ENCODE assay signal across 8 cellular contexts in genomic region chr1:8903908-8904650, GRCh38. TPM values are rescaled to one million over a fixed set of nuclear protein-coding genes. Genes with fewer than 3 reads are reported as not detected.
DNase-seq lines count a peak whose midpoint lies in the region; ATAC-seq and TF ChIP-seq lines count a peak whose summit lies in the region.

No MANE protein-coding gene starts in this region.

- H3K4me3 Mint-ChIP-seq in activated naive CD4-positive, alpha-beta T cell treated with anti-CD3 and anti-CD28 coated beads, Interleukin-2, amount 10 ng/mL, durations not matched to agents 7 days and 5 days = no peak overlapping the region
- H3K4me3 Mint-ChIP-seq in activated naive CD8-positive, alpha-beta T cell treated with anti-CD3 and anti-CD28 coated beads for 36 hours = no peak overlapping the region

- H3K36me3 Mint-ChIP-seq in activated naive CD4-positive, alpha-beta T cell treated with anti-CD3 and anti-CD28 coated beads, Interleukin-2, amount 10 ng/mL, durations not matched to agents 7 days and 5 days = peaks cover 39% of the 10 kb centered on the region
- peaks cover 5 to 26% of the 10 kb centered on the region in 2 donors for H3K36me3 Mint-ChIP-seq in activated naive CD4-positive, alpha-beta T cell treated with anti-CD3 and anti-CD28 coated beads, Interleukin-2, amount 50 U/mL, for 72 hours
- H3K36me3 Mint-ChIP-seq in activated naive CD8-positive, alpha-beta T cell treated with anti-CD3 and anti-CD28 coated beads for 36 hours = peaks cover 40% of the 10 kb centered on the region

- intact Hi-C loops in upper lobe of right lung (cut with DNase I) = no loop called here

- CTCF ChIA-PET in activated naive CD4-positive, alpha-beta T cell treated with anti-CD3 and anti-CD28 coated beads, Interleukin-2, amount 10 ng/mL, durations not matched to agents 7 days and 5 days (lab: Charles Lee) = interaction anchor here (0.6 to 1.1 kb wide), 3 partner anchors 42 to 101 kb away, joined by 3 read pairs; no protein-coding TSS in a partner anchor

- in situ Hi-C loops in G401 (cut with HindIII; ENCODE audit: low sequenced_read_pairs) = no loop called here

- ATAC-seq in activated naive CD4-positive, alpha-beta T cell treated with anti-CD3 and anti-CD28 coated beads, Interleukin-2, amount 50 U/mL, for 72 hours = no peak
- ATAC-seq in upper lobe of right lung (peak; percentile 88), GM18907 (IDR thresholded peaks at IDR 0.05; ENCODE audit: unreplicated experiment) (no peak)

- no peak overlapping the region for H3K4me3 ChIP-seq in upper lobe of right lung

- peaks cover 4% of the 10 kb centered on the region for H3K27me3 Mint-ChIP-seq in activated naive CD4-positive, alpha-beta T cell treated with anti-CD3 and anti-CD28 coated beads, Interleukin-2, amount 10 ng/mL, durations not matched to agents 7 days and 5 days
- no peaks in the 10 kb centered on the region for H3K27me3 Mint-ChIP-seq in activated naive CD8-positive, alpha-beta T cell treated with anti-CD3 and anti-CD28 coated beads for 36 hours

- peaks cover 3% of the 10 kb centered on the region for H3K9me3 Mint-ChIP-seq in activated naive CD4-positive, alpha-beta T cell treated with anti-CD3 and anti-CD28 coated beads, Interleukin-2, amount 10 ng/mL, durations not matched to agents 7 days and 5 days
- H3K9me3 Mint-ChIP-seq in activated naive CD4-positive, alpha-beta T cell treated with anti-CD3 and anti-CD28 coated beads, Interleukin-2, amount 50 U/mL, for 72 hours = peaks cover 0 to 2% of the 10 kb centered on the region in 2 donors
- H3K9me3 Mint-ChIP-seq in activated naive CD8-positive, alpha-beta T cell treated with anti-CD3 and anti-CD28 coated beads for 36 hours = no peaks in the 10 kb centered on the region

- H3K9me3 ChIP-seq in upper lobe of right lung = no peaks in the 10 kb centered on the region

- no peaks in the 10 kb centered on the region for H3K36me3 ChIP-seq in upper lobe of right lung

- H3K27ac ChIP-seq in upper lobe of right lung = no peak overlapping the region

- peaks cover 7% of the 10 kb centered on the region for H3K4me1 ChIP-seq in upper lobe of right lung

- peak overlapping the region; percentile 42 for H3K27ac Mint-ChIP-seq in activated naive CD4-positive, alpha-beta T cell treated with anti-CD3 and anti-CD28 coated beads, Interleukin-2, amount 10 ng/mL, durations not matched to agents 7 days and 5 days
- peak overlapping the region in 1 of 2 donors; percentile 58 for H3K27ac Mint-ChIP-seq in activated naive CD4-positive, alpha-beta T cell treated with anti-CD3 and anti-CD28 coated beads, Interleukin-2, amount 50 U/mL, for 72 hours
- H3K27ac Mint-ChIP-seq in activated naive CD8-positive, alpha-beta T cell treated with anti-CD3 and anti-CD28 coated beads for 36 hours = peak overlapping the region; percentile 44

- peaks cover 50% of the 10 kb centered on the region for H3K4me1 Mint-ChIP-seq in activated naive CD4-positive, alpha-beta T cell treated with anti-CD3 and anti-CD28 coated beads, Interleukin-2, amount 10 ng/mL, durations not matched to agents 7 days and 5 days
- H3K4me1 Mint-ChIP-seq in activated naive CD8-positive, alpha-beta T cell treated with anti-CD3 and anti-CD28 coated beads for 36 hours = peaks cover 51% of the 10 kb centered on the region

- TF ChIP-seq CTCF in upper lobe of right lung (IDR thresholded peaks at IDR 0.05) = no peak

- no peak for DNase-seq in activated naive CD4-positive, alpha-beta T cell treated with anti-CD3 and anti-CD28 coated beads, Interleukin-2, amount 10 ng/mL, durations not matched to agents 7 days and 5 days
- DNase-seq in activated naive CD4-positive, alpha-beta T cell treated with anti-CD3 and anti-CD28 coated beads, Interleukin-2, amount 50 U/mL, for 72 hours (ENCODE audit: low spot score in 2 of 2) = no peak
- DNase-seq in activated naive CD8-positive, alpha-beta T cell treated with anti-CD3 and anti-CD28 coated beads for 36 hours = no peak
- DNase-seq in iris pigment epithelial cell (ENCODE audit: low read depth) (peak; percentile 99), upper lobe of right lung (no peak), G401 (ENCODE audit: low spot score) (no peak)
- DNase-seq in activated CD8-positive, alpha-beta memory T cell treated with anti-CD3 and anti-CD28 coated beads, Interleukin-2, amount 50 U/mL, for 4 hours = no peak

- H3K27me3 ChIP-seq in upper lobe of right lung = no peaks in the 10 kb centered on the region

RNA-seq across cellular contexts. Expression of gene ENO1, which starts 25.6 kb away (rescaled TPM):
- 1,000 to 10,000 TPM; 1,473 to 3,739 TPM for total RNA-seq in activated naive CD4-positive, alpha-beta T cell treated with anti-CD3 and anti-CD28 coated beads, Interleukin-2, amount 50 U/mL, for 72 hours
- 1,000 to 10,000 TPM; 3,744 to 3,761 TPM for total RNA-seq in activated naive CD8-positive, alpha-beta T cell treated with anti-CD3 and anti-CD28 coated beads for 36 hours
- 640 TPM for total RNA-seq in upper lobe of right lung
- total RNA-seq in G401 (2014; rRNA removed; shearing (Covaris generic)) = 1,614 and 1,928 TPM in 2 replicates

RNA-seq across cellular contexts. Expression of gene CA6, which starts 41.6 kb away (rescaled TPM):
- 1 to 10 TPM in 1 of 2 donors, under 1 TPM in 1; 0.66 to 1.7 TPM for total RNA-seq in activated naive CD4-positive, alpha-beta T cell treated with anti-CD3 and anti-CD28 coated beads, Interleukin-2, amount 50 U/mL, for 72 hours
- 10 to 100 TPM; 12.3 to 13.7 TPM for total RNA-seq in activated naive CD8-positive, alpha-beta T cell treated with anti-CD3 and anti-CD28 coated beads for 36 hours
- not detected for total RNA-seq in upper lobe of right lung
- total RNA-seq in G401 (2014; rRNA removed; shearing (Covaris generic)) = not detected in 2 replicates

Comparison
In these comparisons a context has a peak if more than half of its experiments do, and no peak if none do; other contexts are left out.
1. RNA of gene CA6, which starts 41.6 kb away (total RNA-seq): 12.3 to 13.7 TPM in activated naive CD8-positive, alpha-beta T cell treated with anti-CD3 and anti-CD28 coated beads for 36 hours; 0.66 to 1.7 TPM in activated naive CD4-positive, alpha-beta T cell treated with anti-CD3 and anti-CD28 coated beads, Interleukin-2, amount 50 U/mL, for 72 hours, not detected in upper lobe of right lung (single experiment) and not detected in G401; every median in the first group is over 4 times any median in the second.